Comparison of ENCODE assay signal across 27 cellular contexts in genomic region chr11:26580929-26581328, GRCh38. TPM values are rescaled to one million over a fixed set of nuclear protein-coding genes. Genes with fewer than 3 reads are reported as not detected.
DNase-seq lines count a peak whose midpoint lies in the region; ATAC-seq and TF ChIP-seq lines count a peak whose summit lies in the region.
"Had no signal": no experiment of that assay in that cellular context is flagged by ENCODE, and none has a peak within 500 bp of the region (broad histone marks: within the 10 kb centered on the region; RNA-seq: fewer than 3 reads in every experiment).

No MANE protein-coding gene starts in this region.

- TF ChIP-seq CTCF in fibroblast of mammary gland (conservative IDR thresholded peaks at IDR 0.05; ENCODE audit: control insufficient read depth, insufficient read depth, low read depth, low read length) (no peak), mesothelial cell of epicardium (IDR thresholded peaks at IDR 0.05; ENCODE audit: unreplicated experiment) (no peak)

- H3K36me3 Mint-ChIP-seq in mesothelial cell of epicardium: no peaks in the 10 kb centered on the region
- H3K36me3 Mint-ChIP-seq: activated naive CD4-positive, alpha-beta T cell treated with anti-CD3 and anti-CD28 coated beads, Interleukin-2, amount 50 U/mL, for 24 hours; neural progenitor cell had no signal

- H3K27me3 Mint-ChIP-seq in mesothelial cell of epicardium (ENCODE audit: low read depth): no peaks in the 10 kb centered on the region
- H3K27me3 Mint-ChIP-seq: activated naive CD4-positive, alpha-beta T cell treated with anti-CD3 and anti-CD28 coated beads, Interleukin-2, amount 50 U/mL, for 24 hours had no signal

- H3K27ac Mint-ChIP-seq in mesothelial cell of epicardium: peak overlapping the region; percentile 28
- H3K27ac Mint-ChIP-seq: activated naive CD4-positive, alpha-beta T cell treated with anti-CD3 and anti-CD28 coated beads, Interleukin-2, amount 50 U/mL, for 24 hours; activated T-helper 1 cell treated with anti-CD3 and anti-CD28 coated beads, Interleukin-12 subunit alpha, Interleukin-12 subunit beta, Interleukin-2, Interleukin-4 antibody, amounts not matched to agents 30 ng/mL and 10 ng/mL and 1 ng/mL, durations not matched to agents 14 hours and 24 hours and 36 hours; neural progenitor cell had no signal

- in situ Hi-C loops in Caki2 (cut with HindIII; ENCODE audit: low pct_unique_long_range_greater_than_20kb, low sequenced_read_pairs): no loop called here

- DNase-seq in Caki2 (ENCODE audit: low read depth) (peak; percentile 19), amniotic epithelial cell (ENCODE audit: low read depth) (peak; percentile 61), fibroblast of mammary gland (ENCODE audit: low read depth) (peak; percentile 90), mesothelial cell of epicardium (ENCODE audit: low spot score in 2 of 2, unreplicated experiment in 2 of 2) (no peak), NCI-H2171 treated with DMSO at 0.1 percent for 48 hours (lab: John Stamatoyannopoulos, UW) (no peak), SKM-1 (lab: John Stamatoyannopoulos, UW; ENCODE audit: unreplicated experiment) (no peak), AML-193 (lab: John Stamatoyannopoulos, UW) (no peak)
- DNase-seq: ACHN; activated CD4-positive, alpha-beta T cell treated with anti-CD3 and anti-CD28 coated beads, Interleukin-2, amount 50 U/mL, for 1 hour; aorta; COR-L47; H7; lower lobe of right lung; NCI-H1048; NCI-H187; NCI-H69; posterior cingulate gyrus; transverse colon had no signal

- H3K4me3 Mint-ChIP-seq in mesothelial cell of epicardium: no peak overlapping the region
- H3K4me3 Mint-ChIP-seq: activated naive CD4-positive, alpha-beta T cell treated with anti-CD3 and anti-CD28 coated beads, Interleukin-2, amount 50 U/mL, for 24 hours; activated T-helper 1 cell treated with anti-CD3 and anti-CD28 coated beads, Interleukin-12 subunit alpha, Interleukin-12 subunit beta, Interleukin-2, Interleukin-4 antibody, amounts not matched to agents 30 ng/mL and 10 ng/mL and 1 ng/mL, durations not matched to agents 14 hours and 24 hours and 36 hours; neural progenitor cell had no signal

- no peak overlapping the region for H3K4me3 ChIP-seq in fibroblast of mammary gland (ENCODE audit: control insufficient read depth, low read depth, low read length)
- H3K4me3 ChIP-seq: BLaER1 treated with 17β-estradiol and CSF1 and Interleukin-3, amounts not matched to agents 10 nM and 100 nM; lower lobe of right lung; neural progenitor cell; transverse colon had no signal

- no peaks in the 10 kb centered on the region for H3K9me3 Mint-ChIP-seq in mesothelial cell of epicardium
- H3K9me3 Mint-ChIP-seq: activated naive CD4-positive, alpha-beta T cell treated with anti-CD3 and anti-CD28 coated beads, Interleukin-2, amount 50 U/mL, for 24 hours; activated T-helper 1 cell treated with anti-CD3 and anti-CD28 coated beads, Interleukin-12 subunit alpha, Interleukin-12 subunit beta, Interleukin-2, Interleukin-4 antibody, amounts not matched to agents 30 ng/mL and 10 ng/mL and 1 ng/mL, durations not matched to agents 14 hours and 24 hours and 36 hours; neural progenitor cell had no signal

- H3K4me1 Mint-ChIP-seq in mesothelial cell of epicardium: peaks cover 28% of the 10 kb centered on the region
- H3K4me1 Mint-ChIP-seq: activated naive CD4-positive, alpha-beta T cell treated with anti-CD3 and anti-CD28 coated beads, Interleukin-2, amount 50 U/mL, for 24 hours had no signal

- ATAC-seq in HG02973 (IDR thresholded peaks at IDR 0.05; ENCODE audit: unreplicated experiment): no peak
- ATAC-seq: sciatic nerve had no signal

RNA-seq across cellular contexts. Expression of gene MUC15, which starts 8.9 kb away (rescaled TPM):
- not detected in 2 replicates for total RNA-seq in Caki2 (2014; rRNA removed; shearing (Covaris generic); ENCODE audit: low replicate concordance)
- 1.9 to 2.6 TPM (median 2.4 TPM) in 3 replicates for total RNA-seq in mesothelial cell of epicardium
- total RNA-seq: activated T-helper 1 cell treated with anti-CD3 and anti-CD28 coated beads, Interleukin-12 subunit alpha, Interleukin-12 subunit beta, Interleukin-2, Interleukin-4 antibody, amounts not matched to agents 30 ng/mL and 10 ng/mL and 1 ng/mL, durations not matched to agents 14 hours and 24 hours and 36 hours; aorta; Daoy; glomerular endothelial cell; H7; LHCN-M2; sciatic nerve; transverse colon had no signal

Comparison
In these comparisons a context has a peak if more than half of its experiments do, and no peak if none do; other contexts are left out.
1. DNase-seq: peak in Caki2 (single experiment), amniotic epithelial cell (single experiment) and fibroblast of mammary gland (single experiment); none in mesothelial cell of epicardium (0 of 2), NCI-H2171 treated with DMSO at 0.1 percent for 48 hours (single experiment), SKM-1 (single experiment) and AML-193 (0 of 2).